ENCODE assay signal across 1 cellular context in genomic region chr19:18771328-18772242, GRCh38.
TF ChIP-seq lines count a peak whose summit lies in the region.

No MANE protein-coding gene starts in this region.

TF ChIP-seq in K562, 482 proteins besides CTCF, POLR2A, EP300 and RAD21:
- no peak for TF ChIP-seq RREB1 (CRISPR knock-in tag; IDR thresholded peaks at IDR 0.05)
- TF ChIP-seq STAT5A (IDR thresholded peaks at IDR 0.05; ENCODE audit: borderline replicate concordance, low read length) = no peak; the same call in 1 of the 2 replicates
- 0 out of 2 replicates have a peak, but pooled peaks have one; percentile 22 for TF ChIP-seq POLR2G (IDR thresholded peaks at IDR 0.05; ENCODE audit: low read depth, low read length)
- TF ChIP-seq POU5F1 (IDR thresholded peaks at IDR 0.05; ENCODE audit: borderline replicate concordance, low read depth, low read length, partially characterized antibody) = no peak
- no peak for TF ChIP-seq FOSL1 (tag; conservative IDR thresholded peaks at IDR 0.05)
- no peak for TF ChIP-seq KDM1A (IDR thresholded peaks at IDR 0.05)
- no peak for TF ChIP-seq ELF1 (tag; IDR thresholded peaks at IDR 0.05)
- TF ChIP-seq TEAD4 (IDR thresholded peaks at IDR 0.05; ENCODE audit: low read length) = no peak
- TF ChIP-seq TEAD4 (CRISPR knock-in tag; IDR thresholded peaks at IDR 0.05; ENCODE audit: borderline replicate concordance) = no peak
- peak; percentile 38; the same call in 1 of the 2 replicates for TF ChIP-seq STAG1 (CRISPR knock-in tag; IDR thresholded peaks at IDR 0.05; ENCODE audit: borderline replicate concordance)
- TF ChIP-seq ETV5 (CRISPR knock-in tag; IDR thresholded peaks at IDR 0.05; ENCODE audit: low read depth) = no peak
- TF ChIP-seq ZNF644 (tag; IDR thresholded peaks at IDR 0.05; ENCODE audit: low read depth) = no peak
- peak; percentile 21; the same call in 1 of the 2 replicates for TF ChIP-seq RB1 (IDR thresholded peaks at IDR 0.05; ENCODE audit: low read depth)
- TF ChIP-seq ZNF146 (CRISPR knock-in tag; IDR thresholded peaks at IDR 0.05; ENCODE audit: unreplicated experiment) = no peak
- TF ChIP-seq SMC3 (conservative IDR thresholded peaks at IDR 0.05; ENCODE audit: insufficient read depth, low read depth, low read length) = peak; percentile 33; the same call in 1 of the 2 replicates
- TF ChIP-seq SRF (CRISPR knock-in tag; IDR thresholded peaks at IDR 0.05) = no peak
- TF ChIP-seq ARID1B (IDR thresholded peaks at IDR 0.05) = no peak
- peak; percentile 24 for TF ChIP-seq KDM5B (IDR thresholded peaks at IDR 0.05; ENCODE audit: insufficient replicate concordance, low read depth, low read length)
